ENCODE assay signal across 11 cellular contexts in genomic region chr2:217227794-217228193, GRCh38.
"Had no signal": no experiment of that assay in that cellular context is flagged by ENCODE, and none has a peak within 500 bp of the region (broad histone marks: within the 10 kb centered on the region; RNA-seq: fewer than 3 reads in every experiment).

No MANE protein-coding gene starts in this region.

- H2AFZ ChIP-seq: GM23248, GM23338 had no signal

- DNase-seq: GM23248, GOT3, H7, H9, HCEC 1CT, HFFc6 had no signal

- H3K36me3 ChIP-seq: HAP-1 had no signal

- H3K9me3 ChIP-seq: HAP-1 had no signal

- H3K9ac ChIP-seq: GM23248 had no signal

- H3K4me2 ChIP-seq: GM23338 had no signal

- H3K4me3 ChIP-seq: GM23248, GM23338, HAP-1 had no signal

- ATAC-seq: GM23338, HCT116 had no signal

- FAIRE-seq: H1, H54 had no signal

- H3K27ac ChIP-seq: GM23248 had no signal
